Comparison of ENCODE assay signal across 19 cellular contexts in the genomic region with DNA sequence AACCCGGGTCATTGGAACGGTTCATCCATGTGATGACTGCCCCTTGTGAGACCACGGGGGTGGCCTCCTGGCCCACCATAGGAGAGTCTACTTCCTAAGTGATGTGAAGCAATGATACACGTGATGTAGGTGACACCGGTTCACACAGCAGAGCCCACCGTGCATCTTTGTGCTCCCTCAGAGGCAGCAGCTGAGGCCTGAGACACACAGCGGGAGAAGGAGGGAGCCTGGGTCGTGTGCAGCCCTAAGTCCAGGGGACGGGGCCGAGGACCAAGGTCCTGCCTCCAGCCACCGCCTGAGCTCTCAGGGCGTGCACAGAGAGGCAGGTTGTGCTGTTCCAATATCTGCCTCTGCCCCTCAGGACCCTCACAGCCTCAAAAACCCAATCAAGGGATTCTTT.
DNase-seq lines count a peak whose midpoint lies in the region; ATAC-seq and TF ChIP-seq lines count a peak whose summit lies in the region.
"Had no signal": no experiment of that assay in that cellular context is flagged by ENCODE, and none has a peak within 500 bp of the region (broad histone marks: within the 10 kb centered on the region; RNA-seq: fewer than 3 reads in every experiment).

No MANE protein-coding gene starts in this region.

- H3K4me3 ChIP-seq in hepatocyte (no peak overlapping the region), MG63 (no peak overlapping the region)
- H3K4me3 ChIP-seq: A549; BLaER1 treated with 17β-estradiol and CSF1 and Interleukin-3, amounts not matched to agents 10 nM and 100 nM had no signal

- no peak overlapping the region for H3K27ac Mint-ChIP-seq in activated CD8-positive, alpha-beta memory T cell treated with anti-CD3 and anti-CD28 coated beads, Interleukin-2, amount 10 ng/mL, durations not matched to agents 7 days and 5 days
- H3K27ac Mint-ChIP-seq in osteocyte (ENCODE audit: unreplicated experiment), result no peak overlapping the region
- H3K27ac Mint-ChIP-seq: B cell; CD4-positive, alpha-beta T cell; CD8-positive, alpha-beta T cell had no signal

- no peak for ATAC-seq in activated CD8-positive, alpha-beta memory T cell treated with anti-CD3 and anti-CD28 coated beads, Interleukin-2, amount 10 ng/mL, durations not matched to agents 7 days and 5 days
- ATAC-seq: A549; CD8-positive, alpha-beta T cell had no signal

- no peaks in the 10 kb centered on the region for H3K4me1 ChIP-seq in hepatocyte (ENCODE audit: insufficient read depth)
- H3K4me1 ChIP-seq: A549; BLaER1 treated with 17β-estradiol and CSF1 and Interleukin-3, amounts not matched to agents 10 nM and 100 nM; Caco-2 had no signal

- TF ChIP-seq CTCF in osteocyte (IDR thresholded peaks at IDR 0.05) (no peak), hepatocyte (IDR thresholded peaks at IDR 0.05; ENCODE audit: poor library complexity) (no peak)

- no peaks in the 10 kb centered on the region for H3K27me3 Mint-ChIP-seq in activated CD8-positive, alpha-beta memory T cell treated with anti-CD3 and anti-CD28 coated beads, Interleukin-2, amount 10 ng/mL, durations not matched to agents 7 days and 5 days
- no peaks in the 10 kb centered on the region for H3K27me3 Mint-ChIP-seq in osteocyte (ENCODE audit: unreplicated experiment)
- H3K27me3 Mint-ChIP-seq: B cell; CD4-positive, alpha-beta T cell had no signal

- H3K4me3 Mint-ChIP-seq in activated CD8-positive, alpha-beta memory T cell treated with anti-CD3 and anti-CD28 coated beads, Interleukin-2, amount 10 ng/mL, durations not matched to agents 7 days and 5 days, result no peak overlapping the region
- no peak overlapping the region for H3K4me3 Mint-ChIP-seq in osteocyte (ENCODE audit: unreplicated experiment)
- H3K4me3 Mint-ChIP-seq: B cell; CD4-positive, alpha-beta T cell; CD8-positive, alpha-beta T cell had no signal

- no peak overlapping the region for H3K4me2 ChIP-seq in hepatocyte
- H3K4me2 ChIP-seq: A549; BLaER1 treated with 17β-estradiol and CSF1 and Interleukin-3, amounts not matched to agents 10 nM and 100 nM had no signal

- no peak overlapping the region for H3K27ac ChIP-seq in hepatocyte
- H3K27ac ChIP-seq: 22Rv1; A549; BLaER1 treated with 17β-estradiol and CSF1 and Interleukin-3, amounts not matched to agents 10 nM and 100 nM; C4-2B had no signal

- H3K79me2 ChIP-seq in hepatocyte, result no peaks in the 10 kb centered on the region

- no peak overlapping the region for H2AFZ ChIP-seq in hepatocyte

- H3K36me3 Mint-ChIP-seq in activated CD8-positive, alpha-beta memory T cell treated with anti-CD3 and anti-CD28 coated beads, Interleukin-2, amount 10 ng/mL, durations not matched to agents 7 days and 5 days, result no peaks in the 10 kb centered on the region
- no peaks in the 10 kb centered on the region for H3K36me3 Mint-ChIP-seq in osteocyte (ENCODE audit: unreplicated experiment)
- H3K36me3 Mint-ChIP-seq: CD8-positive, alpha-beta T cell had no signal

- DNase-seq in activated CD8-positive, alpha-beta memory T cell treated with anti-CD3 and anti-CD28 coated beads, Interleukin-2, amount 10 ng/mL, durations not matched to agents 7 days and 5 days, result peak; percentile 4
- DNase-seq in activated CD8-positive, alpha-beta memory T cell treated with anti-CD3 and anti-CD28 coated beads, Interleukin-2, amount 50 U/mL, for 48 hours, result no peak
- peak; percentile 33 for DNase-seq in mesenteric fat pad (ENCODE audit: low spot score)
- DNase-seq in osteocyte (ENCODE audit: extremely low spot score, unreplicated experiment), result peak; percentile 59
- DNase-seq in hepatocyte (ENCODE audit: low spot score), result no peak
- DNase-seq in HCEC 1CT, result no peak
- DNase-seq in MG63, result no peak
- DNase-seq: AML-193; Caco-2; Calu3; CD4-positive, alpha-beta T cell; DMS79 treated with DMSO at 0.1 percent for 48 hours; GF-D8 had no signal

- no peaks in the 10 kb centered on the region for H3K4me1 Mint-ChIP-seq in activated CD8-positive, alpha-beta memory T cell treated with anti-CD3 and anti-CD28 coated beads, Interleukin-2, amount 10 ng/mL, durations not matched to agents 7 days and 5 days
- no peaks in the 10 kb centered on the region for H3K4me1 Mint-ChIP-seq in osteocyte (ENCODE audit: unreplicated experiment)
- H3K4me1 Mint-ChIP-seq: B cell had no signal

- H3K36me3 ChIP-seq in hepatocyte (replicated peaks; ENCODE audit: insufficient read depth, low read depth) (no peaks in the 10 kb centered on the region), MG63 (no peaks in the 10 kb centered on the region)
- H3K36me3 ChIP-seq: BLaER1 treated with 17β-estradiol and CSF1 and Interleukin-3, amounts not matched to agents 10 nM and 100 nM had no signal

- WGBS in hepatocyte (ENCODE audit: low lambda C conversion rate, missing lambda C conversion rate), result 93% methylated on average over 12 of the region's 12 CpGs

- no peaks in the 10 kb centered on the region for H3K27me3 ChIP-seq in hepatocyte
- no peaks in the 10 kb centered on the region for H3K27me3 ChIP-seq in MG63
- H3K27me3 ChIP-seq: BLaER1 treated with 17β-estradiol and CSF1 and Interleukin-3, amounts not matched to agents 10 nM and 100 nM had no signal

- H3K9me3 Mint-ChIP-seq in activated CD8-positive, alpha-beta memory T cell treated with anti-CD3 and anti-CD28 coated beads, Interleukin-2, amount 10 ng/mL, durations not matched to agents 7 days and 5 days (ENCODE audit: low read depth), result peaks cover 21% of the 10 kb centered on the region
- peaks cover 54% of the 10 kb centered on the region for H3K9me3 Mint-ChIP-seq in osteocyte (ENCODE audit: unreplicated experiment)
- H3K9me3 Mint-ChIP-seq: CD8-positive, alpha-beta T cell had no signal

- H3K9me2 ChIP-seq in hepatocyte (replicated peaks; ENCODE audit: insufficient read depth), result no peaks in the 10 kb centered on the region

- CTCF ChIA-PET in activated CD8-positive, alpha-beta memory T cell treated with anti-CD3 and anti-CD28 coated beads, Interleukin-2, amount 10 ng/mL, durations not matched to agents 7 days and 5 days (lab: Charles Lee), result no interaction called here

- H3K9me3 ChIP-seq in hepatocyte (ENCODE audit: low read depth) (no peaks in the 10 kb centered on the region), MG63 (no peaks in the 10 kb centered on the region)
- H3K9me3 ChIP-seq: A549; BLaER1 treated with 17β-estradiol and CSF1 and Interleukin-3, amounts not matched to agents 10 nM and 100 nM; Caco-2 had no signal

- no peaks in the 10 kb centered on the region for H4K20me1 ChIP-seq in hepatocyte (ENCODE audit: insufficient read depth, poor library complexity, severe bottlenecking)
- H4K20me1 ChIP-seq: BLaER1 treated with 17β-estradiol and CSF1 and Interleukin-3, amounts not matched to agents 10 nM and 100 nM had no signal

Comparison
In these comparisons a context has a peak if more than half of its experiments do, and no peak if none do; other contexts are left out.
1. DNase-seq: peak in activated CD8-positive, alpha-beta memory T cell treated with anti-CD3 and anti-CD28 coated beads, Interleukin-2, amount 10 ng/mL, durations not matched to agents 7 days and 5 days (single experiment), mesenteric fat pad (single experiment) and osteocyte (single experiment); none in activated CD8-positive, alpha-beta memory T cell treated with anti-CD3 and anti-CD28 coated beads, Interleukin-2, amount 50 U/mL, for 48 hours (single experiment), hepatocyte (single experiment), HCEC 1CT (single experiment) and MG63 (single experiment).